ENCODE assay signal across 26 cellular contexts in genomic region chr15:53829471-53829870, GRCh38.
A peak's percentile ranks its signal among the peaks of the same experiment; 100 is the strongest.
DNase-seq lines count a peak whose midpoint lies in the region; ATAC-seq and TF ChIP-seq lines count a peak whose summit lies in the region.
"Had no signal": no experiment of that assay in that cellular context is flagged by ENCODE, and none has a peak within 500 bp of the region (broad histone marks: within the 10 kb centered on the region; RNA-seq: fewer than 3 reads in every experiment).

No MANE protein-coding gene starts in this region.

- H3K4me3 Mint-ChIP-seq in Caco-2 (ENCODE audit: unreplicated experiment) = peak overlapping the region; percentile 20
- no peak overlapping the region for H3K4me3 Mint-ChIP-seq in endodermal cell
- no peak overlapping the region for H3K4me3 Mint-ChIP-seq in nephron
- H3K4me3 Mint-ChIP-seq: CD4-positive, alpha-beta T cell; IgD-negative memory B cell; T-cell had no signal

- H3K27ac ChIP-seq in endodermal cell (ENCODE audit: low read depth, low read length) (no peak overlapping the region), psoas muscle (no peak overlapping the region)
- H3K27ac ChIP-seq: BLaER1 treated with 17β-estradiol and CSF1 and Interleukin-3, amounts not matched to agents 10 nM and 100 nM; KMS-11; RWPE1 had no signal

- BruUV-seq in Caco-2 (replicated peaks; lab: Mats Ljungman, UMichigan) = no TSS peak

- peaks cover 21% of the 10 kb centered on the region for H3K9me3 Mint-ChIP-seq in Caco-2 (ENCODE audit: unreplicated experiment)
- H3K9me3 Mint-ChIP-seq in endodermal cell = peaks cover 38% of the 10 kb centered on the region
- H3K9me3 Mint-ChIP-seq in nephron = no peaks in the 10 kb centered on the region

- H3K4me1 ChIP-seq in Caco-2 (peaks cover 48% of the 10 kb centered on the region), endodermal cell (ENCODE audit: control insufficient read depth, insufficient read depth, low read length) (peaks cover 5% of the 10 kb centered on the region), psoas muscle (no peaks in the 10 kb centered on the region)
- H3K4me1 ChIP-seq: BLaER1 treated with 17β-estradiol and CSF1 and Interleukin-3, amounts not matched to agents 10 nM and 100 nM had no signal

- H3K9me3 ChIP-seq in Caco-2 (peaks cover 4% of the 10 kb centered on the region; the same call in 1 of the 2 replicates), endodermal cell (ENCODE audit: control insufficient read depth, low read length) (peaks cover 48% of the 10 kb centered on the region), psoas muscle (no peaks in the 10 kb centered on the region)

- CTCF ChIA-PET in Caco-2 (lab: Charles Lee) = no interaction called here

- peaks cover 49% of the 10 kb centered on the region for H3K4me1 Mint-ChIP-seq in Caco-2 (ENCODE audit: low read depth, unreplicated experiment)
- H3K4me1 Mint-ChIP-seq in endodermal cell = peaks cover 28% of the 10 kb centered on the region
- H3K4me1 Mint-ChIP-seq in nephron = peaks cover 39% of the 10 kb centered on the region
- H3K4me1 Mint-ChIP-seq: IgD-negative memory B cell, T-cell had no signal

- no peak overlapping the region for H3K4me3 ChIP-seq in Caco-2 (ENCODE audit: low read depth, low read length)
- H3K4me3 ChIP-seq in endodermal cell (ENCODE audit: low read length) = peak overlapping the region; percentile 60
- H3K4me3 ChIP-seq in psoas muscle = no peak overlapping the region
- H3K4me3 ChIP-seq: BLaER1 treated with 17β-estradiol and CSF1 and Interleukin-3, amounts not matched to agents 10 nM and 100 nM; GM12878 had no signal

- H3K36me3 ChIP-seq in Caco-2 (ENCODE audit: control insufficient read depth, insufficient read depth, low read length) (no peaks in the 10 kb centered on the region), endodermal cell (ENCODE audit: control insufficient read depth, insufficient read depth, low read length) (peaks cover 11% of the 10 kb centered on the region), psoas muscle (ENCODE audit: insufficient read depth in 1 of 2, low read depth in 1 of 2) (no peaks in the 10 kb centered on the region)
- H3K36me3 ChIP-seq: BLaER1 treated with 17β-estradiol and CSF1 and Interleukin-3, amounts not matched to agents 10 nM and 100 nM had no signal

- intact Hi-C loops in Caco-2 (cut with micrococcal nuclease; ENCODE audit: unreplicated experiment) = no loop called here
- intact Hi-C loops in psoas muscle (cut with DNase I) = no loop called here

- no peak for ATAC-seq in psoas muscle
- ATAC-seq: GM12878, T-cell had no signal

- DNase-seq in NCI-H146 (lab: John Stamatoyannopoulos, UW) = peak; percentile 3
- DNase-seq in NCI-H146 treated with DMSO at 0.1 percent for 48 hours (lab: John Stamatoyannopoulos, UW; ENCODE audit: unreplicated experiment) = no peak
- DNase-seq in Caco-2 = peak in 1 of 2 experiments; percentile 54
- DNase-seq in endodermal cell = no peak
- no peak for DNase-seq in psoas muscle
- no peak for DNase-seq in 8988T
- DNase-seq: AML-193; CD4-positive, alpha-beta T cell; DMS79; EL; GDM1; HCEC 1CT; MM.1S; NCI-H1436; NCI-H2029; NCI-H2171; NCI-H226; NCI-H524; SHP77; T-cell had no signal

- 92 to 100% methylated on average over 3 of the region's 3 CpGs for WGBS in endodermal cell (ENCODE audit: insufficient coverage in 1 of 2, insufficient read length in 1 of 2), 2 experiments
- WGBS in psoas muscle, 3 donors = 58 to 72% (median 71%) methylated on average over 3 of the region's 3 CpGs

- no peaks in the 10 kb centered on the region for H3K27me3 Mint-ChIP-seq in Caco-2 (ENCODE audit: insufficient read depth, unreplicated experiment)
- no peaks in the 10 kb centered on the region for H3K27me3 Mint-ChIP-seq in endodermal cell (ENCODE audit: insufficient read depth)
- peaks cover 4% of the 10 kb centered on the region for H3K27me3 Mint-ChIP-seq in nephron (ENCODE audit: low read depth)
- H3K27me3 Mint-ChIP-seq: CD4-positive, alpha-beta T cell; IgD-negative memory B cell had no signal

- no peak overlapping the region for H3K9ac ChIP-seq in endodermal cell (ENCODE audit: extremely low read depth, low read length, poor library complexity, severe bottlenecking)
- H3K9ac ChIP-seq: BLaER1 treated with 17β-estradiol and CSF1 and Interleukin-3, amounts not matched to agents 10 nM and 100 nM; KMS-11 had no signal

- H3K36me3 Mint-ChIP-seq in Caco-2 (ENCODE audit: insufficient read depth, unreplicated experiment) (peaks cover 24% of the 10 kb centered on the region), endodermal cell (ENCODE audit: low read depth) (peaks cover 40% of the 10 kb centered on the region), nephron (ENCODE audit: low read depth) (peaks cover 3% of the 10 kb centered on the region)
- H3K36me3 Mint-ChIP-seq: IgD-negative memory B cell, T-cell had no signal

- no peaks in the 10 kb centered on the region for H3K27me3 ChIP-seq in Caco-2 (replicated peaks; ENCODE audit: control insufficient read depth, insufficient read depth, low read length)
- H3K27me3 ChIP-seq in endodermal cell (ENCODE audit: control insufficient read depth, insufficient read depth, low read length, poor library complexity, severe bottlenecking) = no peaks in the 10 kb centered on the region
- no peaks in the 10 kb centered on the region for H3K27me3 ChIP-seq in psoas muscle (ENCODE audit: insufficient read depth in 3 of 3, low read length in 2 of 3)
- H3K27me3 ChIP-seq: BLaER1 treated with 17β-estradiol and CSF1 and Interleukin-3, amounts not matched to agents 10 nM and 100 nM had no signal

- POLR2A ChIA-PET in Caco-2 (lab: Charles Lee) = no interaction called here

- TF ChIP-seq CTCF in Caco-2 (IDR thresholded peaks at IDR 0.05; ENCODE audit: insufficient read depth in 1 of 2, low read depth in 1 of 2, low read length in 1 of 2, severe bottlenecking in 1 of 2, unreplicated experiment in 1 of 2) (no peak), endodermal cell (conservative IDR thresholded peaks at IDR 0.05) (no peak), nephron (IDR thresholded peaks at IDR 0.05; ENCODE audit: unreplicated experiment in 3 of 3) (no peak), psoas muscle (IDR thresholded peaks at IDR 0.05) (no peak)

- H3K27ac Mint-ChIP-seq in Caco-2 (ENCODE audit: unreplicated experiment) = peak overlapping the region; percentile 91
- peak overlapping the region; percentile 11 for H3K27ac Mint-ChIP-seq in endodermal cell
- H3K27ac Mint-ChIP-seq in nephron = peak overlapping the region; percentile 86 to 97 (median 89)
- H3K27ac Mint-ChIP-seq: CD4-positive, alpha-beta T cell; IgD-negative memory B cell; T-cell had no signal

Comparison
In these comparisons a context has a peak if more than half of its experiments do, and no peak if none do; other contexts are left out.
1. H3K27ac Mint-ChIP-seq: peak in every context shown above with its lines; median percentile 91 in Caco-2; 89 in nephron; 11 in endodermal cell.